Comparison of ENCODE assay signal across 33 cellular contexts in genomic region chr11:61497473-61497872, GRCh38. TPM values are rescaled to one million over a fixed set of nuclear protein-coding genes. Genes with fewer than 3 reads are reported as not detected.
"Had no signal": no experiment of that assay in that cellular context is flagged by ENCODE, and none has a peak within 500 bp of the region (broad histone marks: within the 10 kb centered on the region; RNA-seq: fewer than 3 reads in every experiment).

No MANE protein-coding gene starts in this region.

- H3K4me2 ChIP-seq: smooth muscle cell had no signal

- H3K9me3 ChIP-seq: esophagus squamous epithelium, heart right ventricle, left lung, mucosa of descending colon, neutrophil, pancreas, suprapubic skin, transverse colon, upper lobe of right lung, uterus had no signal

- FAIRE-seq: endometrium, islet of Langerhans, pancreas had no signal

- H3K4me3 Mint-ChIP-seq: effector memory CD8-positive, alpha-beta T cell; mesothelial cell of epicardium; naive B cell; natural killer cell treated with Interleukin-12 subunit alpha and Interleukin-12 subunit beta and Interleukin-15 and Interleukin-18, amount 100 ng/mL, for 72 hours; neural crest cell; stimulated activated naive CD8-positive, alpha-beta T cell treated with anti-CD3 and anti-CD28 coated beads, Interleukin-15, amount 100 ng/mL, for 72 hours had no signal

- H3K4me3 ChIP-seq: esophagus squamous epithelium, heart right ventricle, left lung, mucosa of descending colon, pancreas, smooth muscle cell, suprapubic skin, transverse colon, upper lobe of right lung, uterus had no signal

- H3K27me3 ChIP-seq: heart right ventricle, left lung, pancreas, suprapubic skin, transverse colon, upper lobe of right lung, uterus had no signal

- H3K27me3 Mint-ChIP-seq: natural killer cell treated with Interleukin-12 subunit alpha and Interleukin-12 subunit beta and Interleukin-15 and Interleukin-18, amount 100 ng/mL, for 72 hours; stimulated activated naive CD8-positive, alpha-beta T cell treated with anti-CD3 and anti-CD28 coated beads, Interleukin-15, amount 100 ng/mL, for 72 hours had no signal

- DNase-seq: dermis blood vessel endothelial cell; effector memory CD8-positive, alpha-beta T cell; erythroblast; esophagus squamous epithelium; foreskin melanocyte; glutamatergic neuron; heart right ventricle; hippocampal formation; left cardiac atrium; mesenchymal stem cell; mucosa of descending colon; naive B cell; stimulated activated CD4-positive, alpha-beta T cell treated with anti-CD3 and anti-CD28 coated beads, Interleukin-12 subunit alpha, Interleukin-12 subunit beta, amount 100 ng/mL, for 4 hours; stimulated activated CD4-positive, alpha-beta T cell treated with anti-CD3 and anti-CD28 coated beads, Interleukin-1b, Interleukin-23, amount 100 ng/mL, for 48 hours; stimulated activated CD4-positive, alpha-beta T cell treated with anti-CD3 and anti-CD28 coated beads, Interleukin-4, amount 100 ng/mL, for 1 hour; stimulated activated CD8-positive, alpha-beta memory T cell treated with anti-CD3 and anti-CD28 coated beads, Interleukin-4, amount 100 ng/mL, for 48 hours; stimulated activated naive CD4-positive, alpha-beta T cell; stimulated activated naive CD8-positive, alpha-beta T cell treated with anti-CD3 and anti-CD28 coated beads, Interleukin-15, amount 100 ng/mL, for 72 hours; transverse colon; upper lobe of right lung; uterus had no signal

- H3K27ac Mint-ChIP-seq: effector memory CD8-positive, alpha-beta T cell; mesothelial cell of epicardium; naive B cell; natural killer cell treated with Interleukin-12 subunit alpha and Interleukin-12 subunit beta and Interleukin-15 and Interleukin-18, amount 100 ng/mL, for 72 hours; stimulated activated naive CD8-positive, alpha-beta T cell treated with anti-CD3 and anti-CD28 coated beads, Interleukin-15, amount 100 ng/mL, for 72 hours had no signal

- H3K36me3 ChIP-seq: esophagus squamous epithelium, heart right ventricle, left lung, neutrophil, pancreas, suprapubic skin, transverse colon, upper lobe of right lung, uterus had no signal

- H3K9me3 Mint-ChIP-seq: effector memory CD8-positive, alpha-beta T cell; mesothelial cell of epicardium; naive B cell; natural killer cell treated with Interleukin-12 subunit alpha and Interleukin-12 subunit beta and Interleukin-15 and Interleukin-18, amount 100 ng/mL, for 72 hours; neural crest cell; stimulated activated naive CD8-positive, alpha-beta T cell treated with anti-CD3 and anti-CD28 coated beads, Interleukin-15, amount 100 ng/mL, for 72 hours had no signal

- ATAC-seq: effector memory CD8-positive, alpha-beta T cell; heart right ventricle; left cardiac atrium; left lung; mucosa of descending colon; natural killer cell treated with Interleukin-12 subunit alpha and Interleukin-12 subunit beta and Interleukin-15 and Interleukin-18, amount 100 ng/mL, for 72 hours; pancreas; sciatic nerve; stimulated activated naive CD8-positive, alpha-beta T cell treated with anti-CD3 and anti-CD28 coated beads, Interleukin-15, amount 100 ng/mL, for 72 hours; upper lobe of right lung had no signal

- H3K36me3 Mint-ChIP-seq: mesothelial cell of epicardium; naive B cell; natural killer cell treated with Interleukin-12 subunit alpha and Interleukin-12 subunit beta and Interleukin-15 and Interleukin-18, amount 100 ng/mL, for 72 hours had no signal

- H3K4me1 Mint-ChIP-seq: mesothelial cell of epicardium; naive B cell; stimulated activated naive CD8-positive, alpha-beta T cell treated with anti-CD3 and anti-CD28 coated beads, Interleukin-15, amount 100 ng/mL, for 72 hours had no signal

- H3K27ac ChIP-seq: esophagus squamous epithelium, heart right ventricle, left lung, neutrophil, pancreas, suprapubic skin, transverse colon, upper lobe of right lung, uterus had no signal

- H3K4me1 ChIP-seq: left lung, pancreas, suprapubic skin, transverse colon, upper lobe of right lung, uterus had no signal

RNA-seq across cellular contexts. Expression of gene LRRC10B, which starts 11.1 kb away (rescaled TPM):
- total RNA-seq: dermis blood vessel endothelial cell; lung microvascular endothelial cell; natural killer cell treated with Interleukin-12 subunit alpha and Interleukin-12 subunit beta and Interleukin-15 and Interleukin-18, amount 100 ng/mL, for 72 hours had no signal
